ENCODE assay signal across 29 cellular contexts in genomic region chr5:85814596-85814995, GRCh38.
DNase-seq lines count a peak whose midpoint lies in the region; ATAC-seq and TF ChIP-seq lines count a peak whose summit lies in the region.
"Had no signal": no experiment of that assay in that cellular context is flagged by ENCODE, and none has a peak within 500 bp of the region (broad histone marks: within the 10 kb centered on the region; RNA-seq: fewer than 3 reads in every experiment).

No MANE protein-coding gene starts in this region.

- peaks cover 5 to 6% of the 10 kb centered on the region in 2 experiments; a peak in 4 of 5 replicates for H3K9me3 Mint-ChIP-seq in H9
- H3K9me3 Mint-ChIP-seq: activated naive CD4-positive, alpha-beta T cell treated with anti-CD3 and anti-CD28 coated beads, Interleukin-2, amount 50 U/mL, for 24 hours; activated T-helper 1 cell treated with anti-CD3 and anti-CD28 coated beads, Interleukin-12 subunit alpha, Interleukin-12 subunit beta, Interleukin-2, Interleukin-4 antibody, amounts not matched to agents 30 ng/mL and 10 ng/mL and 1 ng/mL, durations not matched to agents 14 hours and 24 hours and 36 hours; nephron progenitor cell; stimulated activated naive B cell treated with anti-CD40 and anti-IgM and Interleukin-4, amounts not matched to agents 10 μg/mL and 1 μg/mL and 100 μg/mL, for 72 hours had no signal

- H3K27me3 ChIP-seq in H9 (ENCODE audit: insufficient read depth, low read length) = no peaks in the 10 kb centered on the region
- H3K27me3 ChIP-seq in SK-N-SH (ENCODE audit: insufficient read depth) = no peaks in the 10 kb centered on the region
- no peaks in the 10 kb centered on the region for H3K27me3 ChIP-seq in iPS DF 6.9 (ENCODE audit: control insufficient read depth, insufficient read depth, low read length)
- H3K27me3 ChIP-seq: ascending aorta, sigmoid colon, testis had no signal

- H3K9me2 ChIP-seq in SK-N-SH = no peaks in the 10 kb centered on the region

- POLR2A ChIA-PET in SK-N-SH (lab: Yijun Ruan, JAX) = no interaction called here

- TF ChIP-seq EP300 in SK-N-SH (IDR thresholded peaks at IDR 0.05; ENCODE audit: borderline replicate concordance in 1 of 2, low read depth in 1 of 2, low read length in 1 of 2) = no peak

- ATAC-seq in HG02798 (IDR thresholded peaks at IDR 0.05; ENCODE audit: poor library complexity, unreplicated experiment) (no peak), GM18861 (IDR thresholded peaks at IDR 0.05; ENCODE audit: unreplicated experiment) (no peak), GM19397 (IDR thresholded peaks at IDR 0.05; ENCODE audit: unreplicated experiment) (no peak)
- ATAC-seq: activated CD8-positive, alpha-beta memory T cell treated with anti-CD3 and anti-CD28 coated beads, Interleukin-2, amount 10 ng/mL, durations not matched to agents 7 days and 5 days; esophagus mucosa; HCT116; stimulated activated naive B cell treated with anti-CD40 and anti-IgM and Interleukin-4, amounts not matched to agents 10 μg/mL and 1 μg/mL and 100 μg/mL, for 72 hours; T-helper 17 cell had no signal

- H3K36me3 ChIP-seq in SK-N-SH (replicated peaks in 1 of 2; ENCODE audit: control insufficient read depth in 1 of 2, insufficient read depth in 2 of 2, low read length in 1 of 2) (no peaks in the 10 kb centered on the region), iPS DF 6.9 (ENCODE audit: control insufficient read depth, insufficient read depth, low read length) (no peaks in the 10 kb centered on the region)
- H3K36me3 ChIP-seq: ascending aorta, sigmoid colon had no signal

- H3K27ac Mint-ChIP-seq in H9 = peak overlapping the region; percentile 52 to 98 (median 79); a peak in 6 of 7 replicates
- H3K27ac Mint-ChIP-seq: activated CD4-positive, alpha-beta T cell treated with anti-CD3 and anti-CD28 coated beads, Interleukin-2, amount 10 ng/mL, durations not matched to agents 7 days and 5 days; activated CD8-positive, alpha-beta memory T cell treated with anti-CD3 and anti-CD28 coated beads, Interleukin-2, amount 10 ng/mL, durations not matched to agents 7 days and 5 days; activated naive CD4-positive, alpha-beta T cell treated with anti-CD3 and anti-CD28 coated beads, Interleukin-2, amount 50 U/mL, for 24 hours; activated T-helper 1 cell treated with anti-CD3 and anti-CD28 coated beads, Interleukin-12 subunit alpha, Interleukin-12 subunit beta, Interleukin-2, Interleukin-4 antibody, amounts not matched to agents 30 ng/mL and 10 ng/mL and 1 ng/mL, durations not matched to agents 14 hours and 24 hours and 36 hours; nephron progenitor cell; stimulated activated naive B cell treated with anti-CD40 and anti-IgM and Interleukin-4, amounts not matched to agents 10 μg/mL and 1 μg/mL and 100 μg/mL, for 72 hours; T-helper 17 cell had no signal

- TF ChIP-seq CTCF in H9 (conservative IDR thresholded peaks at IDR 0.05) (no peak), SK-N-SH (IDR thresholded peaks at IDR 0.05) (no peak), retinal pigment epithelial cell (conservative IDR thresholded peaks at IDR 0.05; ENCODE audit: low read depth, low read length) (no peak)

- H3K4me1 Mint-ChIP-seq in H9 = peaks cover 27 to 30% of the 10 kb centered on the region in 2 experiments
- H3K4me1 Mint-ChIP-seq: activated CD4-positive, alpha-beta T cell treated with anti-CD3 and anti-CD28 coated beads, Interleukin-2, amount 10 ng/mL, durations not matched to agents 7 days and 5 days; activated CD8-positive, alpha-beta memory T cell treated with anti-CD3 and anti-CD28 coated beads, Interleukin-2, amount 10 ng/mL, durations not matched to agents 7 days and 5 days; activated naive CD4-positive, alpha-beta T cell treated with anti-CD3 and anti-CD28 coated beads, Interleukin-2, amount 50 U/mL, for 24 hours; stimulated activated naive B cell treated with anti-CD40 and anti-IgM and Interleukin-4, amounts not matched to agents 10 μg/mL and 1 μg/mL and 100 μg/mL, for 72 hours; T-helper 17 cell had no signal

- H3K4me1 ChIP-seq in H9 (ENCODE audit: insufficient read depth, low read length) (peaks cover 5% of the 10 kb centered on the region), SK-N-SH (ENCODE audit: control insufficient read depth in 1 of 2, insufficient read depth in 2 of 2, low read depth in 1 of 2, low read length in 1 of 2) (no peaks in the 10 kb centered on the region; a peak in 2 of 4 replicates), iPS DF 6.9 (ENCODE audit: control insufficient read depth, insufficient read depth, low read length) (no peaks in the 10 kb centered on the region)
- H3K4me1 ChIP-seq: ascending aorta, sigmoid colon, testis had no signal

- no peaks in the 10 kb centered on the region for H3K79me1 ChIP-seq in H9 (ENCODE audit: insufficient read depth, low read depth, low read length, poor library complexity, severe bottlenecking)

- H4K20me1 ChIP-seq in H9 (ENCODE audit: control insufficient read depth, insufficient read depth, insufficient read length) (no peaks in the 10 kb centered on the region), SK-N-SH (ENCODE audit: insufficient read depth) (no peaks in the 10 kb centered on the region)

- no peak overlapping the region for H3T11ph ChIP-seq in H9 (ENCODE audit: low read length)

- no peak overlapping the region for H3K23ac ChIP-seq in H9 (ENCODE audit: insufficient read length, low read depth, low read length)

- H2BK20ac ChIP-seq in H9 (ENCODE audit: low read depth, low read length, poor library complexity, severe bottlenecking) = no peak overlapping the region

- H3K27me3 Mint-ChIP-seq in H9 (ENCODE audit: low read depth) = no peaks in the 10 kb centered on the region
- H3K27me3 Mint-ChIP-seq: activated CD4-positive, alpha-beta T cell treated with anti-CD3 and anti-CD28 coated beads, Interleukin-2, amount 10 ng/mL, durations not matched to agents 7 days and 5 days; activated CD8-positive, alpha-beta memory T cell treated with anti-CD3 and anti-CD28 coated beads, Interleukin-2, amount 10 ng/mL, durations not matched to agents 7 days and 5 days; activated naive CD4-positive, alpha-beta T cell treated with anti-CD3 and anti-CD28 coated beads, Interleukin-2, amount 50 U/mL, for 24 hours; stimulated activated naive B cell treated with anti-CD40 and anti-IgM and Interleukin-4, amounts not matched to agents 10 μg/mL and 1 μg/mL and 100 μg/mL, for 72 hours; T-helper 17 cell had no signal

- peak overlapping the region; percentile 23 for H3K4me2 ChIP-seq in H9 (ENCODE audit: insufficient read depth, insufficient read length, low read length)
- no peak overlapping the region for H3K4me2 ChIP-seq in SK-N-SH

- H3K9ac ChIP-seq in H9 (ENCODE audit: extremely low read depth, insufficient read length, low read length) (no peak overlapping the region), SK-N-SH (no peak overlapping the region)

- no peak overlapping the region for H4K8ac ChIP-seq in H9 (replicated peaks; ENCODE audit: insufficient read length, low read depth, low read length)

- H3K56ac ChIP-seq in H9 (ENCODE audit: insufficient read length, low read depth, low read length) = no peak overlapping the region

- no peak overlapping the region for H2AK5ac ChIP-seq in H9 (ENCODE audit: insufficient read length, low read length)

- H3K4me3 ChIP-seq in SK-N-SH (ENCODE audit: low read depth in 2 of 2, low read length in 1 of 2) (no peak overlapping the region), iPS DF 6.9 (ENCODE audit: low read length) (no peak overlapping the region), retinal pigment epithelial cell (ENCODE audit: low read length) (no peak overlapping the region)
- H3K4me3 ChIP-seq: ascending aorta, sigmoid colon, testis had no signal

- no peaks in the 10 kb centered on the region for H3K9me3 ChIP-seq in H9 (ENCODE audit: control insufficient read depth, low read depth, low read length)
- H3K9me3 ChIP-seq in SK-N-SH = no peaks in the 10 kb centered on the region
- no peaks in the 10 kb centered on the region for H3K9me3 ChIP-seq in iPS DF 6.9 (ENCODE audit: control insufficient read depth, insufficient read depth, low read length)
- H3K9me3 ChIP-seq: ascending aorta, sigmoid colon, testis had no signal

- no peak overlapping the region for H2BK5ac ChIP-seq in H9 (ENCODE audit: insufficient read length, low read length)

- H2BK15ac ChIP-seq in H9 (ENCODE audit: low read depth, low read length) = no peak overlapping the region

- H2BK12ac ChIP-seq in H9 (ENCODE audit: insufficient read length, low read depth, low read length) = no peak overlapping the region

- TF ChIP-seq RAD21 in SK-N-SH (IDR thresholded peaks at IDR 0.05; ENCODE audit: low read length) = no peak

- peak overlapping the region; percentile 11 for H3K18ac ChIP-seq in H9 (ENCODE audit: insufficient read length, low read depth, low read length)

- peaks cover 3 to 6% (median 6%) of the 10 kb centered on the region in 3 experiments; a peak in 5 of 7 replicates for H3K36me3 Mint-ChIP-seq in H9 (ENCODE audit: insufficient read depth in 1 of 3, low read depth in 3 of 3)
- H3K36me3 Mint-ChIP-seq: activated CD8-positive, alpha-beta memory T cell treated with anti-CD3 and anti-CD28 coated beads, Interleukin-2, amount 10 ng/mL, durations not matched to agents 7 days and 5 days; activated naive CD4-positive, alpha-beta T cell treated with anti-CD3 and anti-CD28 coated beads, Interleukin-2, amount 50 U/mL, for 24 hours; stimulated activated naive B cell treated with anti-CD40 and anti-IgM and Interleukin-4, amounts not matched to agents 10 μg/mL and 1 μg/mL and 100 μg/mL, for 72 hours had no signal

- no peak overlapping the region for H3K4ac ChIP-seq in H9 (ENCODE audit: low read depth, low read length)

- peak overlapping the region in 1 of 2 experiments; percentile 12; a peak in 2 of 5 replicates for H3K4me3 Mint-ChIP-seq in H9
- H3K4me3 Mint-ChIP-seq: activated CD4-positive, alpha-beta T cell treated with anti-CD3 and anti-CD28 coated beads, Interleukin-2, amount 10 ng/mL, durations not matched to agents 7 days and 5 days; activated CD8-positive, alpha-beta memory T cell treated with anti-CD3 and anti-CD28 coated beads, Interleukin-2, amount 10 ng/mL, durations not matched to agents 7 days and 5 days; activated naive CD4-positive, alpha-beta T cell treated with anti-CD3 and anti-CD28 coated beads, Interleukin-2, amount 50 U/mL, for 24 hours; activated T-helper 1 cell treated with anti-CD3 and anti-CD28 coated beads, Interleukin-12 subunit alpha, Interleukin-12 subunit beta, Interleukin-2, Interleukin-4 antibody, amounts not matched to agents 30 ng/mL and 10 ng/mL and 1 ng/mL, durations not matched to agents 14 hours and 24 hours and 36 hours; nephron progenitor cell; stimulated activated naive B cell treated with anti-CD40 and anti-IgM and Interleukin-4, amounts not matched to agents 10 μg/mL and 1 μg/mL and 100 μg/mL, for 72 hours; T-helper 17 cell had no signal

- peak; percentile 36 for DNase-seq in H9
- no peak for DNase-seq in SK-N-SH
- peak; percentile 22 for DNase-seq in iPS DF 6.9 (ENCODE audit: low read depth, low spot score)
- DNase-seq in retinal pigment epithelial cell (ENCODE audit: low read depth) = peak; percentile 4
- DNase-seq in NCI-H446 treated with DMSO at 0.1 percent for 48 hours (lab: John Stamatoyannopoulos, UW) = no peak
- DNase-seq: activated CD4-positive, alpha-beta T cell treated with anti-CD3 and anti-CD28 coated beads, Interleukin-2, amount 10 ng/mL, durations not matched to agents 7 days and 5 days; activated CD8-positive, alpha-beta memory T cell treated with anti-CD3 and anti-CD28 coated beads, Interleukin-2, amount 10 ng/mL, durations not matched to agents 7 days and 5 days; cerebellar nuclear complex; effector memory CD4-positive, alpha-beta T cell; hippocampal formation; midbrain; NCI-H187; NCI-H774; nephron progenitor cell; posterior cingulate gyrus; SIG-M5; sigmoid colon; stimulated activated CD4-positive, alpha-beta T cell treated with anti-CD3 and anti-CD28 coated beads, Interleukin-1b, Interleukin-23, amount 100 ng/mL, for 48 hours; stimulated activated naive B cell treated with anti-CD40 and anti-IgM and Interleukin-4, amounts not matched to agents 10 μg/mL and 1 μg/mL and 100 μg/mL, for 72 hours; T-helper 17 cell; testis had no signal

- H4K91ac ChIP-seq in H9 (ENCODE audit: insufficient read length, low read depth, low read length) = no peak overlapping the region

- no peak overlapping the region for H2BK120ac ChIP-seq in H9 (ENCODE audit: low read depth, low read length, poor library complexity, severe bottlenecking)

- H3K23me2 ChIP-seq in H9 (ENCODE audit: insufficient read length, low read depth, low read length, poor library complexity, severe bottlenecking) = no peaks in the 10 kb centered on the region

- 0 out of 2 replicates have a peak overlapping the region, but pooled peaks have one; percentile 12 for H3K14ac ChIP-seq in H9 (ENCODE audit: insufficient read depth, low read length)

- H4K5ac ChIP-seq in H9 (ENCODE audit: insufficient read length, low read depth, low read length) = no peak overlapping the region

- CTCF ChIA-PET in SK-N-SH (lab: Yijun Ruan, JAX) = no interaction called here

- H3K79me2 ChIP-seq in H9 (ENCODE audit: insufficient read depth, low read length) (no peaks in the 10 kb centered on the region), SK-N-SH (ENCODE audit: insufficient read depth) (no peaks in the 10 kb centered on the region)

- H2AFZ ChIP-seq in H9 (ENCODE audit: low read length) (no peak overlapping the region), SK-N-SH (ENCODE audit: low read depth) (no peak overlapping the region)

- no peaks in the 10 kb centered on the region for H3F3A ChIP-seq in SK-N-SH (replicated peaks; ENCODE audit: insufficient read depth)

- H3K27ac ChIP-seq in H9 (ENCODE audit: insufficient read length, low read depth, low read length) = no peak overlapping the region
- H3K27ac ChIP-seq in SK-N-SH (ENCODE audit: low read depth in 2 of 2, low read length in 1 of 2) = no peak overlapping the region
- no peak overlapping the region for H3K27ac ChIP-seq in iPS DF 6.9 (ENCODE audit: low read length)
- H3K27ac ChIP-seq: ascending aorta, sigmoid colon, testis had no signal

Comparison
In these comparisons a context has a peak if more than half of its experiments do, and no peak if none do; other contexts are left out.
1. DNase-seq: peak in H9 (single experiment), iPS DF 6.9 (single experiment) and retinal pigment epithelial cell (single experiment); none in SK-N-SH (single experiment) and NCI-H446 treated with DMSO at 0.1 percent for 48 hours (single experiment).